Comparison of ENCODE assay signal across 1 cellular context in the genomic region with DNA sequence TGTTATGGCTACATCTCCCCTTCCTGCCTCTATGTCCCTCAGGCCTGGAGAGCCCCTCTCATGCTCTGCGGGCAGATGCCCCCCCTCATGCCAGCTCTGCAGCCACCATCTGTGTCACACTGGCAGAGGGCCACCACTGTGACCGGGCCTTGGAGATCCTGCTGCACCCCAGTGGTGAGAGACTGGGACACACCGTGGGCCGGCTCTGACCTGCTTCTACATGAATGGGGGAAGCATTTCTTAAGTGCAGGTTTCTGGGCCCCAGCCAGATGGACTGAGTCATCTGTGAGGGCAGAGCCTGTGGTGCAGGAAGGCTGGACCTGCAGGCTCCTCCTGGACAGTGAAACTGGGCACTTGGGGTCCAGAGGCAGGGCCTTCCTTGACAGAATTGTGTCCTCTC.
TF ChIP-seq lines count a peak whose summit lies in the region.

No MANE protein-coding gene starts in this region.

TF ChIP-seq in Ishikawa, 13 proteins besides CTCF, POLR2A, EP300 and RAD21 (continued from another document):
- no peak for TF ChIP-seq REST (IDR thresholded peaks at IDR 0.05; ENCODE audit: low read depth)
TF ChIP-seq in Ishikawa: peak in this region for 8.
